In genomic region chr13:113113846-113114271, GRCh38 we compare ENCODE assay signal across 19 cellular contexts. TPM values are rescaled to one million over a fixed set of nuclear protein-coding genes. Genes with fewer than 3 reads are reported as not detected.
"Had no signal": no experiment of that assay in that cellular context is flagged by ENCODE, and none has a peak within 500 bp of the region (broad histone marks: within the 10 kb centered on the region; RNA-seq: fewer than 3 reads in every experiment).

No MANE protein-coding gene starts in this region.

- H3K9me3 Mint-ChIP-seq: naive thymus-derived CD4-positive, alpha-beta T cell; T-helper 1 cell treated with Interleukin-12 subunit alpha and Interleukin-12 subunit beta and Interleukin-4 antibody, amounts not matched to agents 30 μg/mL and 1 μg/mL, for 36 hours had no signal

- H3K4me3 Mint-ChIP-seq: naive thymus-derived CD4-positive, alpha-beta T cell; T-helper 1 cell treated with Interleukin-12 subunit alpha and Interleukin-12 subunit beta and Interleukin-4 antibody, amounts not matched to agents 30 μg/mL and 1 μg/mL, for 36 hours; WTC11 had no signal

- H3K4me1 Mint-ChIP-seq: WTC11 had no signal

- ATAC-seq: heart right ventricle; naive thymus-derived CD4-positive, alpha-beta T cell; WTC11 had no signal

- DNase-seq: activated CD4-positive, alpha-beta T cell treated with anti-CD3 and anti-CD28 coated beads, Interleukin-2, amount 50 U/mL, for 1 hour; activated T-cell treated with anti-CD3 and anti-CD28 coated beads, Interleukin-2, amount 50 U/mL, for 1 hour; central memory CD4-positive, alpha-beta T cell; cortex of kidney; effector CD8-positive, alpha-beta T cell; heart right ventricle; naive thymus-derived CD4-positive, alpha-beta T cell; SK-N-SH; stimulated activated CD4-positive, alpha-beta T cell treated with anti-CD3 and anti-CD28 coated beads, Interleukin-12 subunit alpha, Interleukin-12 subunit beta, amount 100 ng/mL, for 4 hours; stimulated activated CD4-positive, alpha-beta T cell treated with anti-CD3 and anti-CD28 coated beads, Interleukin-2, amount 100 ng/mL, for 48 hours; stimulated activated naive CD4-positive, alpha-beta T cell treated with Interleukin-2 at 50 U/mL for 16 hours had no signal

- H3K27ac Mint-ChIP-seq: naive thymus-derived CD4-positive, alpha-beta T cell; T-helper 1 cell treated with Interleukin-12 subunit alpha and Interleukin-12 subunit beta and Interleukin-4 antibody, amounts not matched to agents 30 μg/mL and 1 μg/mL, for 36 hours; WTC11 had no signal

- H3K36me3 Mint-ChIP-seq: naive thymus-derived CD4-positive, alpha-beta T cell had no signal

RNA-seq across cellular contexts. Expression of gene F7, which starts 8.3 kb away (rescaled TPM):
- total RNA-seq: fibroblast of lung, suprapubic skin had no signal

RNA-seq across cellular contexts. Expression of gene F10, which starts 8.7 kb away (rescaled TPM):
- total RNA-seq: naive thymus-derived CD4-positive, alpha-beta T cell had no signal

RNA-seq across cellular contexts. Expression of gene PROZ, which starts 44.6 kb away (rescaled TPM):
- total RNA-seq: fibroblast of lung, frontal cortex, lung, prostate gland, suprapubic skin, urinary bladder, WTC11 had no signal
